In genomic region chr1:183942933-183943693, GRCh38 we compare ENCODE assay signal across 8 cellular contexts.
DNase-seq lines count a peak whose midpoint lies in the region; ATAC-seq and TF ChIP-seq lines count a peak whose summit lies in the region.

No MANE protein-coding gene starts in this region.

- no peaks in the 10 kb centered on the region for H3K9me3 Mint-ChIP-seq in CD4-positive, alpha-beta T cell

- H3K4me3 Mint-ChIP-seq in CD4-positive, alpha-beta T cell, result no peak overlapping the region

- no peaks in the 10 kb centered on the region for H3K9me3 ChIP-seq in CD4-positive, alpha-beta T cell (ENCODE audit: control insufficient read depth, low read length)

- H3K4me3 ChIP-seq in fibroblast of the aortic adventitia (ENCODE audit: low read depth, low read length), result no peak overlapping the region

- H3K4me1 Mint-ChIP-seq in CD4-positive, alpha-beta T cell (ENCODE audit: low read depth), result no peaks in the 10 kb centered on the region

- peak; percentile 71 for ATAC-seq in GM18873 (IDR thresholded peaks at IDR 0.05; ENCODE audit: low FRiP score, unreplicated experiment)
- peak; percentile 76 for ATAC-seq in HG03442 (IDR thresholded peaks at IDR 0.05; ENCODE audit: unreplicated experiment)
- no peak for ATAC-seq in CD4-positive, alpha-beta T cell (ENCODE audit: poor library complexity)
- no peak for ATAC-seq in GM19035 (IDR thresholded peaks at IDR 0.05; ENCODE audit: unreplicated experiment)
- ATAC-seq in GM21737 (IDR thresholded peaks at IDR 0.05; ENCODE audit: unreplicated experiment), result no peak
- no peak for ATAC-seq in GM21526 (IDR thresholded peaks at IDR 0.05; ENCODE audit: low FRiP score, unreplicated experiment)

- H3K27me3 ChIP-seq in CD4-positive, alpha-beta T cell (ENCODE audit: control insufficient read depth, insufficient read depth, low read length), result no peaks in the 10 kb centered on the region

- no peak overlapping the region for H3K27ac Mint-ChIP-seq in CD4-positive, alpha-beta T cell

- CTCF ChIA-PET in RWPE1 (lab: Yijun Ruan, JAX), result interaction anchor here (1.4 kb wide), 1 partner anchor 11 kb away, joined by 3 read pairs; no protein-coding TSS in a partner anchor
- CTCF ChIA-PET in CD4-positive, alpha-beta T cell (lab: Charles Lee), result interaction anchor here (0.6 to 0.7 kb wide), 2 partner anchors 139 to 363 kb away, joined by 3 read pairs; no protein-coding TSS in a partner anchor

- no peak overlapping the region for H3K27ac ChIP-seq in RWPE1
- H3K27ac ChIP-seq in CD4-positive, alpha-beta T cell (ENCODE audit: low read depth, low read length), result no peak overlapping the region

- no peaks in the 10 kb centered on the region for H3K27me3 Mint-ChIP-seq in CD4-positive, alpha-beta T cell

- intact Hi-C loops in CD4-positive, alpha-beta T cell (cut with DNase I, micrococcal nuclease), result no loop called here

- DNase-seq in RWPE1 (ENCODE audit: low spot score), result peak; percentile 53
- DNase-seq in fibroblast of the aortic adventitia (ENCODE audit: low read depth), result peak; percentile 95
- no peak for DNase-seq in CD4-positive, alpha-beta T cell

- POLR2A ChIA-PET in RWPE1 (lab: Yijun Ruan, JAX; ENCODE audit: low non-redundant PET), result no interaction called here
- POLR2A ChIA-PET in CD4-positive, alpha-beta T cell (lab: Charles Lee), result no interaction called here

- no peak for TF ChIP-seq CTCF in RWPE1 (conservative IDR thresholded peaks at IDR 0.05; ENCODE audit: low read depth)
- TF ChIP-seq CTCF in fibroblast of the aortic adventitia (IDR thresholded peaks at IDR 0.05; ENCODE audit: insufficient read depth, low read length), result no peak
- no peak for TF ChIP-seq CTCF in CD4-positive, alpha-beta T cell (IDR thresholded peaks at IDR 0.05)

- no peaks in the 10 kb centered on the region for H3K36me3 Mint-ChIP-seq in CD4-positive, alpha-beta T cell (ENCODE audit: low read depth)

Comparison
In these comparisons a context has a peak if more than half of its experiments do, and no peak if none do; other contexts are left out.
1. ATAC-seq: peak in GM18873 (single experiment) and HG03442 (single experiment); none in CD4-positive, alpha-beta T cell (single experiment), GM19035 (single experiment), GM21737 (single experiment) and GM21526 (single experiment).
2. DNase-seq: peak in RWPE1 (single experiment) and fibroblast of the aortic adventitia (single experiment); none in CD4-positive, alpha-beta T cell (0 of 10).